ENCODE assay signal across 1 cellular context in the genomic region with DNA sequence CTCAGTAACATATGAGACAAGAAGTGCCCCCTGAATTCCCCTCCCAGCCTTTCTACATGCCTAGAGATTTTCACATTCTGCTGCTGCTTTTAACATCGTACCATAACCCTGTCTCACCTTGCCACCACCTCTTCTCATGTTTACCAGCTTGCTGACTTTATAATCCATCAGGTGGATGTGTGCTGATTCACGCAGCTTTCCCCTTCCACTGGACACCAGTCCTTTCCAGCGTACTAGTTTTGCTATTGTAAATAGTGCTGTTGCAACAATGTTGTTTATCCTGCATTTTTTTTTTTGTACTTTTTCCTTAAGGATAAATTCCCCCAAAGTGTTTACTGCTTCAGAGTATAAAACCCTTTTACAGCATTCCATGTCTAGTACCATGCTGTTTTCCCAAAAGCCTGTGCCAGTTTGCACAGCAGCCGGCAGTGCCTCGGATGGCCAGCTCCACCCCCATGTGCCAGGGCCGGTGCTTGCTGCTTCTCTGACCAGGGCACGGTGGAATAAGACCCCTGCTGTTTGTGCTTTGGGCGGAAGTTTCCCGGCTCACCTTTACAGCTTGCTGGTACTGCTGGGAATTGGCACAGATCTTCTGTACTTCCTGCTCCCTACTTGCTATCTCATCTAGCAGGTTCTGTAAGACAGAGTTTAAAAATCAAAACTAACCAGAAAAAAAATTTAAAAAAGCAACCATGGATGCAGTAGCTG.
TF ChIP-seq lines count a peak whose summit lies in the region.

No MANE protein-coding gene starts in this region.

TF ChIP-seq in GM23338, 12 proteins besides CTCF, POLR2A, EP300 and RAD21:
- TF ChIP-seq EZH2 (IDR thresholded peaks at IDR 0.05; ENCODE audit: low read depth, unreplicated experiment), result no peak
- TF ChIP-seq NANOG (IDR thresholded peaks at IDR 0.05; ENCODE audit: borderline replicate concordance), result no peak
- TF ChIP-seq JUNB (IDR thresholded peaks at IDR 0.05; ENCODE audit: unreplicated experiment), result no peak
- TF ChIP-seq, protein P1, sequence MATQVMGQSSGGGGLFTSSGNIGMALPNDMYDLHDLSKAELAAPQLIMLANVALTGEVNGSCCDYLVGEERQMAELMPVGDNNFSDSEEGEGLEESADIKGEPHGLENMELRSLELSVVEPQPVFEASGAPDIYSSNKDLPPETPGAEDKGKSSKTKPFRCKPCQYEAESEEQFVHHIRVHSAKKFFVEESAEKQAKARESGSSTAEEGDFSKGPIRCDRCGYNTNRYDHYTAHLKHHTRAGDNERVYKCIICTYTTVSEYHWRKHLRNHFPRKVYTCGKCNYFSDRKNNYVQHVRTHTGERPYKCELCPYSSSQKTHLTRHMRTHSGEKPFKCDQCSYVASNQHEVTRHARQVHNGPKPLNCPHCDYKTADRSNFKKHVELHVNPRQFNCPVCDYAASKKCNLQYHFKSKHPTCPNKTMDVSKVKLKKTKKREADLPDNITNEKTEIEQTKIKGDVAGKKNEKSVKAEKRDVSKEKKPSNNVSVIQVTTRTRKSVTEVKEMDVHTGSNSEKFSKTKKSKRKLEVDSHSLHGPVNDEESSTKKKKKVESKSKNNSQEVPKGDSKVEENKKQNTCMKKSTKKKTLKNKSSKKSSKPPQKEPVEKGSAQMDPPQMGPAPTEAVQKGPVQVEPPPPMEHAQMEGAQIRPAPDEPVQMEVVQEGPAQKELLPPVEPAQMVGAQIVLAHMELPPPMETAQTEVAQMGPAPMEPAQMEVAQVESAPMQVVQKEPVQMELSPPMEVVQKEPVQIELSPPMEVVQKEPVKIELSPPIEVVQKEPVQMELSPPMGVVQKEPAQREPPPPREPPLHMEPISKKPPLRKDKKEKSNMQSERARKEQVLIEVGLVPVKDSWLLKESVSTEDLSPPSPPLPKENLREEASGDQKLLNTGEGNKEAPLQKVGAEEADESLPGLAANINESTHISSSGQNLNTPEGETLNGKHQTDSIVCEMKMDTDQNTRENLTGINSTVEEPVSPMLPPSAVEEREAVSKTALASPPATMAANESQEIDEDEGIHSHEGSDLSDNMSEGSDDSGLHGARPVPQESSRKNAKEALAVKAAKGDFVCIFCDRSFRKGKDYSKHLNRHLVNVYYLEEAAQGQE (IDR thresholded peaks at IDR 0.05; ENCODE audit: unreplicated experiment), result no peak
- TF ChIP-seq POLR2AphosphoS5 (IDR thresholded peaks at IDR 0.05; ENCODE audit: low read depth), result no peak
- TF ChIP-seq, protein P2, sequence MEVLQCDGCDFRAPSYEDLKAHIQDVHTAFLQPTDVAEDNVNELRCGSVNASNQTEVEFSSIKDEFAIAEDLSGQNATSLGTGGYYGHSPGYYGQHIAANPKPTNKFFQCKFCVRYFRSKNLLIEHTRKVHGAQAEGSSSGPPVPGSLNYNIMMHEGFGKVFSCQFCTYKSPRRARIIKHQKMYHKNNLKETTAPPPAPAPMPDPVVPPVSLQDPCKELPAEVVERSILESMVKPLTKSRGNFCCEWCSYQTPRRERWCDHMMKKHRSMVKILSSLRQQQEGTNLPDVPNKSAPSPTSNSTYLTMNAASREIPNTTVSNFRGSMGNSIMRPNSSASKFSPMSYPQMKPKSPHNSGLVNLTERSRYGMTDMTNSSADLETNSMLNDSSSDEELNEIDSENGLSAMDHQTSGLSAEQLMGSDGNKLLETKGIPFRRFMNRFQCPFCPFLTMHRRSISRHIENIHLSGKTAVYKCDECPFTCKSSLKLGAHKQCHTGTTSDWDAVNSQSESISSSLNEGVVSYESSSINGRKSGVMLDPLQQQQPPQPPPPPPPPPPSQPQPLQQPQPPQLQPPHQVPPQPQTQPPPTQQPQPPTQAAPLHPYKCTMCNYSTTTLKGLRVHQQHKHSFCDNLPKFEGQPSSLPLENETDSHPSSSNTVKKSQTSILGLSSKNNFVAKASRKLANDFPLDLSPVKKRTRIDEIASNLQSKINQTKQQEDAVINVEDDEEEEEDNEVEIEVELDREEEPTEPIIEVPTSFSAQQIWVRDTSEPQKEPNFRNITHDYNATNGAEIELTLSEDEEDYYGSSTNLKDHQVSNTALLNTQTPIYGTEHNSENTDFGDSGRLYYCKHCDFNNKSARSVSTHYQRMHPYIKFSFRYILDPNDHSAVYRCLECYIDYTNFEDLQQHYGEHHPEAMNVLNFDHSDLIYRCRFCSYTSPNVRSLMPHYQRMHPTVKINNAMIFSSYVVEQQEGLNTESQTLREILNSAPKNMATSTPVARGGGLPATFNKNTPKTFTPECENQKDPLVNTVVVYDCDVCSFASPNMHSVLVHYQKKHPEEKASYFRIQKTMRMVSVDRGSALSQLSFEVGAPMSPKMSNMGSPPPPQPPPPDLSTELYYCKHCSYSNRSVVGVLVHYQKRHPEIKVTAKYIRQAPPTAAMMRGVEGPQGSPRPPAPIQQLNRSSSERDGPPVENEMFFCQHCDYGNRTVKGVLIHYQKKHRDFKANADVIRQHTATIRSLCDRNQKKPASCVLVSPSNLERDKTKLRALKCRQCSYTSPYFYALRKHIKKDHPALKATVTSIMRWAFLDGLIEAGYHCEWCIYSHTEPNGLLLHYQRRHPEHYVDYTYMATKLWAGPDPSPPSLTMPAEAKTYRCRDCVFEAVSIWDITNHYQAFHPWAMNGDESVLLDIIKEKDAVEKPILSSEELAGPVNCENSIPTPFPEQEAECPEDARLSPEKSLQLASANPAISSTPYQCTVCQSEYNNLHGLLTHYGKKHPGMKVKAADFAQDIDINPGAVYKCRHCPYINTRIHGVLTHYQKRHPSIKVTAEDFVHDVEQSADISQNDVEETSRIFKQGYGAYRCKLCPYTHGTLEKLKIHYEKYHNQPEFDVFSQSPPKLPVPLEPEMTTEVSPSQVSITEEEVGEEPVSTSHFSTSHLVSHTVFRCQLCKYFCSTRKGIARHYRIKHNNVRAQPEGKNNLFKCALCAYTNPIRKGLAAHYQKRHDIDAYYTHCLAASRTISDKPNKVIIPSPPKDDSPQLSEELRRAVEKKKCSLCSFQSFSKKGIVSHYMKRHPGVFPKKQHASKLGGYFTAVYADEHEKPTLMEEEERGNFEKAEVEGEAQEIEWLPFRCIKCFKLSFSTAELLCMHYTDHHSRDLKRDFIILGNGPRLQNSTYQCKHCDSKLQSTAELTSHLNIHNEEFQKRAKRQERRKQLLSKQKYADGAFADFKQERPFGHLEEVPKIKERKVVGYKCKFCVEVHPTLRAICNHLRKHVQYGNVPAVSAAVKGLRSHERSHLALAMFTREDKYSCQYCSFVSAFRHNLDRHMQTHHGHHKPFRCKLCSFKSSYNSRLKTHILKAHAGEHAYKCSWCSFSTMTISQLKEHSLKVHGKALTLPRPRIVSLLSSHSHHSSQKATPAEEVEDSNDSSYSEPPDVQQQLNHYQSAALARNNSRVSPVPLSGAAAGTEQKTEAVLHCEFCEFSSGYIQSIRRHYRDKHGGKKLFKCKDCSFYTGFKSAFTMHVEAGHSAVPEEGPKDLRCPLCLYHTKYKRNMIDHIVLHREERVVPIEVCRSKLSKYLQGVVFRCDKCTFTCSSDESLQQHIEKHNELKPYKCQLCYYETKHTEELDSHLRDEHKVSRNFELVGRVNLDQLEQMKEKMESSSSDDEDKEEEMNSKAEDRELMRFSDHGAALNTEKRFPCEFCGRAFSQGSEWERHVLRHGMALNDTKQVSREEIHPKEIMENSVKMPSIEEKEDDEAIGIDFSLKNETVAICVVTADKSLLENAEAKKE (CRISPR knock-in tag; IDR thresholded peaks at IDR 0.05), result no peak
- no peak for TF ChIP-seq CREB1 (CRISPR knock-in tag; IDR thresholded peaks at IDR 0.05; ENCODE audit: low read depth)
- no peak for TF ChIP-seq ZNF331 (CRISPR knock-in tag; IDR thresholded peaks at IDR 0.05; ENCODE audit: low read depth)
